Comparison of ENCODE assay signal across 24 cellular contexts in the genomic region with DNA sequence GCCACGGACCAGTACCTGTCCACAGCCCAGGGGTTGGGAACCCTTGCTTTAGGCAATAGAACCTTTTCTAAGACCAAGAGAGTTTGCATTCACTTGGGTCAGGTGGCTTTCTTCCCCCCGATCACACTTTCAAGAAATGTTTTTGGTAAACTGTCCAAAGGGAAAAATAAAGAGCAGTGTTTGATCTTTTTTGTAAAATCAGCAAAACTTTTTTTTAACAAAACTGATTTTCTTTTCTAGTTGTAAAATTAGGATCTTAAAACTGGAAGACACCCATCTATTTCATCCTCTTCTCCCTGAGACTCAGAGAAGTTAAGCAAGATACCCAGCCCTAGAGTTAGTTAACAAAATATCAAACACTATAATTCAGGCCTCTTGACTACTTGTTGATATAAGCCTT. TPM values are rescaled to one million over a fixed set of nuclear protein-coding genes. Genes with fewer than 3 reads are reported as not detected.
A peak's percentile ranks its signal among the peaks of the same experiment; 100 is the strongest.
DNase-seq lines count a peak whose midpoint lies in the region; ATAC-seq and TF ChIP-seq lines count a peak whose summit lies in the region.
"Had no signal": no experiment of that assay in that cellular context is flagged by ENCODE, and none has a peak within 500 bp of the region (broad histone marks: within the 10 kb centered on the region; RNA-seq: fewer than 3 reads in every experiment).

No MANE protein-coding gene starts in this region.

- H3K23ac ChIP-seq in mesenchymal stem cell (ENCODE audit: low read length in 2 of 2) = no peak overlapping the region

- H3K4me3 Mint-ChIP-seq in activated T-cell treated with anti-CD3 and anti-CD28 coated beads, Interleukin-2, amount 50 U/mL, for 72 hours = no peak overlapping the region
- H3K4me3 Mint-ChIP-seq: B cell; CD8-positive, alpha-beta T cell had no signal

- H3F3A ChIP-seq in GM23248 (ENCODE audit: insufficient read depth) = peaks cover 35% of the 10 kb centered on the region

- peak overlapping the region; percentile 0 for H2BK15ac ChIP-seq in mesenchymal stem cell (ENCODE audit: low read depth, poor library complexity, severe bottlenecking)

- H3K27me3 ChIP-seq in GM23248 (replicated peaks; ENCODE audit: insufficient read depth) = no peaks in the 10 kb centered on the region
- no peaks in the 10 kb centered on the region for H3K27me3 ChIP-seq in adipocyte (replicated peaks; ENCODE audit: control insufficient read depth, insufficient read depth, low read length)
- H3K27me3 ChIP-seq in mesenchymal stem cell (ENCODE audit: control insufficient read depth in 1 of 2, insufficient read depth in 1 of 2, low read length in 2 of 2) = no peaks in the 10 kb centered on the region
- no peaks in the 10 kb centered on the region for H3K27me3 ChIP-seq in tibial artery
- H3K27me3 ChIP-seq: MG63, SJSA1 had no signal

- no peak overlapping the region for H2BK5ac ChIP-seq in mesenchymal stem cell (ENCODE audit: low read depth, low read length, poor library complexity, severe bottlenecking)

- H3K36me3 Mint-ChIP-seq in activated T-cell treated with anti-CD3 and anti-CD28 coated beads, Interleukin-2, amount 50 U/mL, for 72 hours (ENCODE audit: insufficient read depth in 2 of 2) = no peaks in the 10 kb centered on the region
- H3K36me3 Mint-ChIP-seq: CD8-positive, alpha-beta T cell had no signal

- H3K9me2 ChIP-seq in GM23248 (ENCODE audit: insufficient read depth) = no peaks in the 10 kb centered on the region

- H2BK120ac ChIP-seq in mesenchymal stem cell (ENCODE audit: low read depth, low read length) = no peak overlapping the region

- H3K14ac ChIP-seq in mesenchymal stem cell (ENCODE audit: low read length in 2 of 2) = no peak overlapping the region

- H3K27me3 Mint-ChIP-seq in activated T-cell treated with anti-CD3 and anti-CD28 coated beads, Interleukin-2, amount 50 U/mL, for 72 hours (ENCODE audit: low read depth) = peaks cover 18% of the 10 kb centered on the region
- H3K27me3 Mint-ChIP-seq: B cell had no signal

- H3K9ac ChIP-seq in GM23248 (no peak overlapping the region), adipocyte (ENCODE audit: low read length) (peak overlapping the region; percentile 83), mesenchymal stem cell (ENCODE audit: low read length) (no peak overlapping the region)

- H4K8ac ChIP-seq in mesenchymal stem cell (ENCODE audit: low read length) = no peak overlapping the region

- no peaks in the 10 kb centered on the region for H3K9me3 ChIP-seq in GM23248 (ENCODE audit: low read depth)
- H3K9me3 ChIP-seq in adipocyte (ENCODE audit: control insufficient read depth, low read length) = no peaks in the 10 kb centered on the region
- no peaks in the 10 kb centered on the region for H3K9me3 ChIP-seq in mesenchymal stem cell (ENCODE audit: control insufficient read depth, low read length)
- H3K9me3 ChIP-seq in tibial artery = no peaks in the 10 kb centered on the region
- H3K9me3 ChIP-seq: MG63, SJSA1 had no signal

- DNase-seq in GM23248 (no peak), adipocyte (ENCODE audit: low read depth) (no peak), mesenchymal stem cell (no peak), tibial artery (no peak), SIG-M5 (lab: John Stamatoyannopoulos, UW) (no peak), NCI-H2227 (lab: John Stamatoyannopoulos, UW; ENCODE audit: unreplicated experiment) (no peak)
- no peak for DNase-seq in activated T-cell treated with anti-CD3 and anti-CD28 coated beads, Interleukin-2, amount 50 U/mL, for 72 hours
- DNase-seq: CD8-positive, alpha-beta T cell; DMS79 treated with DMSO at 0.1 percent for 48 hours; GF-D8; H7; KBM-7; MG63; NCI-H1105 treated with DMSO at 0.1 percent for 48 hours; NCI-H146; NCI-H446 treated with DMSO at 0.1 percent for 48 hours; NCI-H526; NCI-H82; NK-92 treated with Interleukin-12 subunit alpha and Interleukin-12 subunit beta, amount 100 ng/mL, for 24 hours had no signal

- intact Hi-C loops in tibial artery (cut with DNase I; ENCODE audit: low total_unique reads) = no loop called here

- no peak overlapping the region for H2AK5ac ChIP-seq in mesenchymal stem cell (ENCODE audit: low read length, severe bottlenecking)

- peaks cover 53% of the 10 kb centered on the region for H3K4me1 ChIP-seq in GM23248 (ENCODE audit: insufficient read depth)
- peaks cover 70% of the 10 kb centered on the region for H3K4me1 ChIP-seq in adipocyte (ENCODE audit: control insufficient read depth, insufficient read depth, low read length)
- H3K4me1 ChIP-seq in mesenchymal stem cell (ENCODE audit: control insufficient read depth, insufficient read depth, low read depth, low read length) = no peaks in the 10 kb centered on the region
- H3K4me1 ChIP-seq in tibial artery = peaks cover 0 to 69% (median 37%) of the 10 kb centered on the region in 4 donors

- H3K36me3 ChIP-seq in GM23248 (ENCODE audit: low read depth) (no peaks in the 10 kb centered on the region), adipocyte (ENCODE audit: control insufficient read depth, insufficient read depth, low read length, severe bottlenecking) (no peaks in the 10 kb centered on the region), mesenchymal stem cell (ENCODE audit: control insufficient read depth in 1 of 2, insufficient read depth in 2 of 2, low read depth in 1 of 2, low read length in 2 of 2) (no peaks in the 10 kb centered on the region), tibial artery (no peaks in the 10 kb centered on the region)
- H3K36me3 ChIP-seq: MG63, SJSA1 had no signal

- no peak overlapping the region for H2BK12ac ChIP-seq in mesenchymal stem cell (ENCODE audit: low read length in 2 of 2)

- H3K79me2 ChIP-seq in GM23248 (ENCODE audit: insufficient read depth) = no peaks in the 10 kb centered on the region

- H3K4me2 ChIP-seq in GM23248 (ENCODE audit: unreplicated experiment) (no peak overlapping the region), mesenchymal stem cell (ENCODE audit: low read length, poor library complexity, severe bottlenecking) (no peak overlapping the region)

- H3K27ac ChIP-seq in GM23248 = no peak overlapping the region
- H3K27ac ChIP-seq in mesenchymal stem cell (ENCODE audit: low read length, poor library complexity, severe bottlenecking) = no peak overlapping the region
- H3K27ac ChIP-seq in tibial artery = peak overlapping the region; percentile 6 to 79
- H3K27ac ChIP-seq: C4-2B, SJSA1 had no signal

- H4K20me1 ChIP-seq in GM23248 (ENCODE audit: insufficient read depth) = no peaks in the 10 kb centered on the region

- H3K79me1 ChIP-seq in mesenchymal stem cell (replicated peaks; ENCODE audit: low read length, poor library complexity, severe bottlenecking) = no peaks in the 10 kb centered on the region

- H3K18ac ChIP-seq in mesenchymal stem cell (ENCODE audit: low read depth in 1 of 2, low read length in 2 of 2) = no peak overlapping the region

- no peak overlapping the region for H3K27ac Mint-ChIP-seq in activated T-cell treated with anti-CD3 and anti-CD28 coated beads, Interleukin-2, amount 50 U/mL, for 72 hours
- H3K27ac Mint-ChIP-seq: B cell; CD8-positive, alpha-beta T cell had no signal

- no peak overlapping the region for H4K91ac ChIP-seq in mesenchymal stem cell (ENCODE audit: low read length)

- in situ Hi-C loops in GM23248 (cut with MboI) = no loop called here

- no peaks in the 10 kb centered on the region for H3K9me3 Mint-ChIP-seq in activated T-cell treated with anti-CD3 and anti-CD28 coated beads, Interleukin-2, amount 50 U/mL, for 72 hours
- H3K9me3 Mint-ChIP-seq: CD8-positive, alpha-beta T cell had no signal

- TF ChIP-seq CTCF in tibial artery (IDR thresholded peaks at IDR 0.05) = no peak

- 90% methylated on average over 2 of the region's 2 CpGs for WGBS in GM23248 (ENCODE audit: low coverage in 1 of 2, low lambda C conversion rate in 2 of 2, missing lambda C conversion rate in 2 of 2), 2 experiments
- 93% methylated on average over 1 of the region's 2 CpGs for WGBS in mesenchymal stem cell

- no peak overlapping the region for H3K4me3 ChIP-seq in GM23248
- H3K4me3 ChIP-seq in adipocyte (ENCODE audit: low read length) = no peak overlapping the region
- no peak overlapping the region for H3K4me3 ChIP-seq in mesenchymal stem cell (ENCODE audit: insufficient read depth in 1 of 2, low read depth in 1 of 2, low read length in 2 of 2)
- no peak overlapping the region for H3K4me3 ChIP-seq in tibial artery
- H3K4me3 ChIP-seq: MG63, SJSA1 had no signal

- peaks cover 12% of the 10 kb centered on the region for H3K4me1 Mint-ChIP-seq in activated T-cell treated with anti-CD3 and anti-CD28 coated beads, Interleukin-2, amount 50 U/mL, for 72 hours (ENCODE audit: low read depth)

- no peak overlapping the region for H3K4ac ChIP-seq in mesenchymal stem cell (ENCODE audit: low read depth in 1 of 2, low read length in 2 of 2)

- ATAC-seq in activated T-cell treated with anti-CD3 and anti-CD28 coated beads, Interleukin-2, amount 50 U/mL, for 72 hours (replicated peaks in 1 of 2) = no peak
- ATAC-seq: CD8-positive, alpha-beta T cell; PC-3; Right ventricle myocardium inferior had no signal

- H2AFZ ChIP-seq in GM23248 (0 out of 2 replicates have a peak overlapping the region, but pooled peaks have one; percentile 5), mesenchymal stem cell (ENCODE audit: low read depth, low read length) (no peak overlapping the region)

RNA-seq across cellular contexts. Expression of a gene that starts 6.1 kb away (rescaled TPM):
- 22.5 and 28.3 TPM in 2 replicates for total RNA-seq in GM23248 (2014; rRNA removed; shearing (Covaris generic))
- polyA plus RNA-seq in GM23248 (2016; fragmentation: Nextera tagmentation; extraction: Ambion mirVana) = 71.1 and 77.1 TPM in 2 replicates
- 28.8 TPM for polyA plus RNA-seq in mesenchymal stem cell (2013, experiment 1 of 2)
- 29.6 TPM for polyA plus RNA-seq in mesenchymal stem cell (2013, experiment 2 of 2)
- 10 to 100 TPM; 10.7 to 11.9 TPM for total RNA-seq in activated T-cell treated with anti-CD3 and anti-CD28 coated beads, Interleukin-2, amount 50 U/mL, for 72 hours

Comparison
In these comparisons a context has a peak if more than half of its experiments do, and no peak if none do; other contexts are left out.
1. H3K27ac ChIP-seq: peak in tibial artery (2 of 2); none in GM23248 (single experiment) and mesenchymal stem cell (single experiment).